In the genomic region with DNA sequence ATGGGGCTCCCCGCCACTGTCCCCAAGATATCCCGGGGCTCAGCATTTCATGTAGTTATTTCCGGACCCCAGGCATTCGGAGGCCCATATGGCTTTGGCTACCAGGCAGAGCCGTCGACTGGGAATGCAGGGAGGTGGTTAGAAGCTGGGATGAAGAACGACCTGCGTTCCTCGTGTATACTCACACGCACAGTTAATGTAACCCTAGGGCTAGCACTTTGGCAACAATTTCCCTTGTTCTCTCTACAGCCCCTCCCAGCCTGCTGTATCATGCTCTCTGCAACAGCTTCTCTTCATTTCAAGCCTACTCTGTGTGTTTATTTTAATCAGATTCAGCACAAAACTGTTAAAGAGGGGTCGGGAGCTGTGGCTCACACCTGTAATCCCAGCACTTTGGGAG, we compare ENCODE assay signal across 24 cellular contexts.
DNase-seq lines count a peak whose midpoint lies in the region; ATAC-seq and TF ChIP-seq lines count a peak whose summit lies in the region.
"Had no signal": no experiment of that assay in that cellular context is flagged by ENCODE, and none has a peak within 500 bp of the region (broad histone marks: within the 10 kb centered on the region; RNA-seq: fewer than 3 reads in every experiment).

No MANE protein-coding gene starts in this region.

- ATAC-seq in GM23338 (no peak), sciatic nerve (peak; percentile 63), HG03457 (IDR thresholded peaks at IDR 0.05; ENCODE audit: unreplicated experiment) (no peak), HG03432 (IDR thresholded peaks at IDR 0.05; ENCODE audit: unreplicated experiment) (no peak)
- ATAC-seq: A549, GM12878, HCT116 had no signal

- peak overlapping the region; percentile 23; the same call in 1 of the 2 replicates for H2AFZ ChIP-seq in GM23338
- no peak overlapping the region for H2AFZ ChIP-seq in fibroblast of lung (ENCODE audit: low read length)

- no peaks in the 10 kb centered on the region for H4K20me1 ChIP-seq in GM23338 (replicated peaks; ENCODE audit: insufficient read depth)
- no peaks in the 10 kb centered on the region for H4K20me1 ChIP-seq in fibroblast of lung (ENCODE audit: control insufficient read depth, extremely low read depth, insufficient read depth, low read length)
- H4K20me1 ChIP-seq: BLaER1 treated with 17β-estradiol and CSF1 and Interleukin-3, amounts not matched to agents 10 nM and 100 nM had no signal

- no peak overlapping the region for H3K4me3 Mint-ChIP-seq in GM23338
- H3K4me3 Mint-ChIP-seq: CD4-positive, alpha-beta T cell; CD8-positive, alpha-beta memory T cell; H9 had no signal

- no peaks in the 10 kb centered on the region; the same call in 2 of the 3 replicates for H3K4me1 Mint-ChIP-seq in GM23338
- H3K4me1 Mint-ChIP-seq: CD8-positive, alpha-beta memory T cell had no signal

- no peaks in the 10 kb centered on the region for H3F3A ChIP-seq in GM23338 (replicated peaks; ENCODE audit: low read depth)

- H3K4me3 ChIP-seq in GM23338 (no peak overlapping the region), adipocyte (ENCODE audit: low read length) (no peak overlapping the region), fibroblast of lung (replicated peaks in 1 of 4; ENCODE audit: control extremely low read depth in 1 of 4, insufficient read depth in 1 of 4, low read depth in 3 of 4, low read length in 4 of 4) (no peak overlapping the region), uterus (no peak overlapping the region)
- H3K4me3 ChIP-seq: A549; BLaER1 treated with 17β-estradiol and CSF1 and Interleukin-3, amounts not matched to agents 10 nM and 100 nM; GM12878 had no signal

- TF ChIP-seq CTCF in GM23338 (conservative IDR thresholded peaks at IDR 0.05; ENCODE audit: low read depth in 2 of 2), result no peak
- no peak for TF ChIP-seq CTCF in fibroblast of lung (conservative IDR thresholded peaks at IDR 0.05 in 1 of 2, IDR thresholded peaks at IDR 0.05 in 1 of 2; ENCODE audit: low read depth in 1 of 2, low read length in 2 of 2)
- TF ChIP-seq CTCF in uterus (IDR thresholded peaks at IDR 0.05), result no peak

- no peaks in the 10 kb centered on the region for H3K36me3 Mint-ChIP-seq in GM23338 (ENCODE audit: low read depth)
- H3K36me3 Mint-ChIP-seq: CD14-positive monocyte; CD8-positive, alpha-beta memory T cell had no signal

- H3K9me2 ChIP-seq in GM23338 (ENCODE audit: insufficient read depth), result peaks cover 7% of the 10 kb centered on the region; the same call in 1 of the 2 replicates

- H3K27ac Mint-ChIP-seq in GM23338, result no peak overlapping the region
- H3K27ac Mint-ChIP-seq: CD14-positive monocyte; CD4-positive, alpha-beta T cell had no signal

- H3K4me1 ChIP-seq in GM23338 (ENCODE audit: insufficient read depth) (no peaks in the 10 kb centered on the region), adipocyte (ENCODE audit: control insufficient read depth, insufficient read depth, low read length) (peaks cover 11% of the 10 kb centered on the region), fibroblast of lung (ENCODE audit: control insufficient read depth, extremely low read depth, insufficient read depth, low read length) (no peaks in the 10 kb centered on the region), uterus (no peaks in the 10 kb centered on the region)
- H3K4me1 ChIP-seq: BE2C had no signal

- no peak overlapping the region for H3K4me2 ChIP-seq in GM23338
- H3K4me2 ChIP-seq in fibroblast of lung (ENCODE audit: extremely low read depth, insufficient read depth, low read length), result peak overlapping the region; percentile 89
- H3K4me2 ChIP-seq: A549; BLaER1 treated with 17β-estradiol and CSF1 and Interleukin-3, amounts not matched to agents 10 nM and 100 nM had no signal

- H3K9ac ChIP-seq in adipocyte (ENCODE audit: low read length) (no peak overlapping the region), fibroblast of lung (ENCODE audit: insufficient read depth, low read length) (no peak overlapping the region)
- H3K9ac ChIP-seq: BLaER1 treated with 17β-estradiol and CSF1 and Interleukin-3, amounts not matched to agents 10 nM and 100 nM had no signal

- intact Hi-C loops in sciatic nerve (cut with DNase I) (no loop called here), uterus (cut with DNase I; ENCODE audit: low total_unique reads) (no loop called here)

- no peak for DNase-seq in GM23338 (ENCODE audit: low spot score)
- DNase-seq in adipocyte (ENCODE audit: low read depth), result peak; percentile 13
- peak in 1 of 2 donors; percentile 49 for DNase-seq in fibroblast of lung (ENCODE audit: low read depth in 2 of 2)
- no peak for DNase-seq in sciatic nerve (ENCODE audit: low spot score)
- DNase-seq in uterus, result no peak
- no peak for DNase-seq in NOMO-1 treated with dmso at 0.1 percent for 144 hours (lab: John Stamatoyannopoulos, UW; ENCODE audit: unreplicated experiment)
- DNase-seq: 8988T; ACHN; AML-193; BE2C; CD4-positive, alpha-beta T cell; CD8-positive, alpha-beta memory T cell; DMS 273 treated with DMSO at 0.1 percent for 48 hours; DMS79; EL; GDM1; H9 had no signal

- peaks cover 4% of the 10 kb centered on the region for H3K27me3 Mint-ChIP-seq in GM23338 (ENCODE audit: insufficient read depth, low read depth, poor library complexity)

- H3K36me3 ChIP-seq in GM23338 (ENCODE audit: insufficient read depth) (no peaks in the 10 kb centered on the region), adipocyte (ENCODE audit: control insufficient read depth, insufficient read depth, low read length, severe bottlenecking) (no peaks in the 10 kb centered on the region), fibroblast of lung (ENCODE audit: control insufficient read depth, insufficient read depth, low read length) (no peaks in the 10 kb centered on the region), uterus (no peaks in the 10 kb centered on the region)
- H3K36me3 ChIP-seq: BE2C; BLaER1 treated with 17β-estradiol and CSF1 and Interleukin-3, amounts not matched to agents 10 nM and 100 nM had no signal

- no peak overlapping the region for H3K27ac ChIP-seq in GM23338 (ENCODE audit: low read depth)
- H3K27ac ChIP-seq in fibroblast of lung (ENCODE audit: insufficient read depth, low read length), result no peak overlapping the region
- no peak overlapping the region for H3K27ac ChIP-seq in uterus
- H3K27ac ChIP-seq: BLaER1 treated with 17β-estradiol and CSF1 and Interleukin-3, amounts not matched to agents 10 nM and 100 nM had no signal

- no peak for TF ChIP-seq POLR2A in uterus (IDR thresholded peaks at IDR 0.05)

- H3K9me3 ChIP-seq in adipocyte (ENCODE audit: control insufficient read depth, low read length) (peaks cover 10% of the 10 kb centered on the region), fibroblast of lung (ENCODE audit: control insufficient read depth, insufficient read depth, low read depth, low read length) (no peaks in the 10 kb centered on the region), uterus (no peaks in the 10 kb centered on the region)
- H3K9me3 ChIP-seq: BE2C; BLaER1 treated with 17β-estradiol and CSF1 and Interleukin-3, amounts not matched to agents 10 nM and 100 nM had no signal

- H3K27me3 ChIP-seq in GM23338 (ENCODE audit: insufficient read depth) (no peaks in the 10 kb centered on the region), adipocyte (replicated peaks; ENCODE audit: control insufficient read depth, insufficient read depth, low read length) (peaks cover 10% of the 10 kb centered on the region), fibroblast of lung (ENCODE audit: control insufficient read depth, insufficient read depth, low read length) (peaks cover 6% of the 10 kb centered on the region), uterus (no peaks in the 10 kb centered on the region)
- H3K27me3 ChIP-seq: BLaER1 treated with 17β-estradiol and CSF1 and Interleukin-3, amounts not matched to agents 10 nM and 100 nM had no signal

- H3K79me2 ChIP-seq in GM23338 (replicated peaks; ENCODE audit: insufficient read depth), result no peaks in the 10 kb centered on the region
- H3K79me2 ChIP-seq in fibroblast of lung (ENCODE audit: control insufficient read depth, insufficient read depth, low read length), result no peaks in the 10 kb centered on the region

- H3K9me3 Mint-ChIP-seq in GM23338, result peaks cover 4% of the 10 kb centered on the region; the same call in 1 of the 3 replicates
- H3K9me3 Mint-ChIP-seq: CD4-positive, alpha-beta T cell; H9 had no signal

TF ChIP-seq in GM23338, 12 proteins besides CTCF, POLR2A, EP300 and RAD21 (continues in another document):
- TF ChIP-seq, protein P1, sequence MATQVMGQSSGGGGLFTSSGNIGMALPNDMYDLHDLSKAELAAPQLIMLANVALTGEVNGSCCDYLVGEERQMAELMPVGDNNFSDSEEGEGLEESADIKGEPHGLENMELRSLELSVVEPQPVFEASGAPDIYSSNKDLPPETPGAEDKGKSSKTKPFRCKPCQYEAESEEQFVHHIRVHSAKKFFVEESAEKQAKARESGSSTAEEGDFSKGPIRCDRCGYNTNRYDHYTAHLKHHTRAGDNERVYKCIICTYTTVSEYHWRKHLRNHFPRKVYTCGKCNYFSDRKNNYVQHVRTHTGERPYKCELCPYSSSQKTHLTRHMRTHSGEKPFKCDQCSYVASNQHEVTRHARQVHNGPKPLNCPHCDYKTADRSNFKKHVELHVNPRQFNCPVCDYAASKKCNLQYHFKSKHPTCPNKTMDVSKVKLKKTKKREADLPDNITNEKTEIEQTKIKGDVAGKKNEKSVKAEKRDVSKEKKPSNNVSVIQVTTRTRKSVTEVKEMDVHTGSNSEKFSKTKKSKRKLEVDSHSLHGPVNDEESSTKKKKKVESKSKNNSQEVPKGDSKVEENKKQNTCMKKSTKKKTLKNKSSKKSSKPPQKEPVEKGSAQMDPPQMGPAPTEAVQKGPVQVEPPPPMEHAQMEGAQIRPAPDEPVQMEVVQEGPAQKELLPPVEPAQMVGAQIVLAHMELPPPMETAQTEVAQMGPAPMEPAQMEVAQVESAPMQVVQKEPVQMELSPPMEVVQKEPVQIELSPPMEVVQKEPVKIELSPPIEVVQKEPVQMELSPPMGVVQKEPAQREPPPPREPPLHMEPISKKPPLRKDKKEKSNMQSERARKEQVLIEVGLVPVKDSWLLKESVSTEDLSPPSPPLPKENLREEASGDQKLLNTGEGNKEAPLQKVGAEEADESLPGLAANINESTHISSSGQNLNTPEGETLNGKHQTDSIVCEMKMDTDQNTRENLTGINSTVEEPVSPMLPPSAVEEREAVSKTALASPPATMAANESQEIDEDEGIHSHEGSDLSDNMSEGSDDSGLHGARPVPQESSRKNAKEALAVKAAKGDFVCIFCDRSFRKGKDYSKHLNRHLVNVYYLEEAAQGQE (IDR thresholded peaks at IDR 0.05; ENCODE audit: unreplicated experiment), result no peak
- TF ChIP-seq EZH2phosphoT487 (IDR thresholded peaks at IDR 0.05; ENCODE audit: unreplicated experiment) (no peak), POLR2AphosphoS5 (IDR thresholded peaks at IDR 0.05; ENCODE audit: low read depth) (no peak), STAT1 (IDR thresholded peaks at IDR 0.05; ENCODE audit: unreplicated experiment) (no peak)
